16 cellular contexts compared by ENCODE assay signal in the genomic region with DNA sequence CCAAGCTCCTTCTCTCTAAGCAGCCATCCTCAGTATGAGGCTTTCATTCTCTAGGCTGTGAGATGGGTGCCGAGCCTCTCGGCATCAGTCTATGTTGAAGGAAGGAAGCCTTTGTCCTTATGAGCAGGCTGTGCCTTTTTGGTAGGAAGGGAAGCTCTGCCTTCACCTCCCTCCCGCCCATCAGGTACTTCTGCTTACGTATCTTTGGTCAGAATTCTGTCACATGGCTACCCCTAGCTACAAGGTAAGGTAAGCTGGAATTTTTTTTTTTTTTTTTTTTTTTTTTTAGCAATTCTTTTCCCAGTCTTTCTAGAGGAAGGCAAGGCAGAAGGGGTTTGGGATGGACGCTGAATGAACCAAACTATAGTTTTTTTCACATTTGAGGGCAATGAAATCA. TPM values are rescaled to one million over a fixed set of nuclear protein-coding genes. Genes with fewer than 3 reads are reported as not detected.
DNase-seq lines count a peak whose midpoint lies in the region; ATAC-seq and TF ChIP-seq lines count a peak whose summit lies in the region.
"Had no signal": no experiment of that assay in that cellular context is flagged by ENCODE, and none has a peak within 500 bp of the region (broad histone marks: within the 10 kb centered on the region; RNA-seq: fewer than 3 reads in every experiment).

No MANE protein-coding gene starts in this region.

- peak overlapping the region; percentile 60 for H3K4me3 Mint-ChIP-seq in activated T-cell treated with anti-CD3 and anti-CD28 coated beads, Interleukin-2, amount 50 U/mL, for 4 hours
- no peak overlapping the region for H3K4me3 Mint-ChIP-seq in activated naive CD8-positive, alpha-beta T cell treated with anti-CD3 and anti-CD28 coated beads, Interleukin-2, amount 50 U/mL, for 24 hours
- no peak overlapping the region for H3K4me3 Mint-ChIP-seq in stimulated activated memory B cell treated with anti-CD40 and anti-IgM and Interleukin-4, amounts not matched to agents 10 μg/mL and 1 μg/mL and 100 μg/mL, for 72 hours
- H3K4me3 Mint-ChIP-seq: endodermal cell had no signal

- H3K4me3 ChIP-seq in WERI-Rb-1 (ENCODE audit: low read depth, low read length): no peak overlapping the region
- H3K4me3 ChIP-seq: Peyer's patch, thoracic aorta had no signal

- H3K27ac ChIP-seq in WERI-Rb-1: no peak overlapping the region
- H3K27ac ChIP-seq: thoracic aorta had no signal

- intact Hi-C loops in sciatic nerve (cut with DNase I): no loop called here

- H3K27ac Mint-ChIP-seq in activated naive CD8-positive, alpha-beta T cell treated with anti-CD3 and anti-CD28 coated beads, Interleukin-2, amount 50 U/mL, for 24 hours: peak overlapping the region; percentile 98
- H3K27ac Mint-ChIP-seq in stimulated activated memory B cell treated with anti-CD40 and anti-IgM and Interleukin-4, amounts not matched to agents 10 μg/mL and 1 μg/mL and 100 μg/mL, for 72 hours: peak overlapping the region; percentile 89
- H3K27ac Mint-ChIP-seq: endodermal cell had no signal

- no peak for TF ChIP-seq CTCF in WERI-Rb-1 (IDR thresholded peaks at IDR 0.05; ENCODE audit: low read depth, low read length)

- no peak for DNase-seq in activated T-cell treated with anti-CD3 and anti-CD28 coated beads, Interleukin-2, amount 50 U/mL, for 4 hours
- DNase-seq in activated T-cell treated with anti-CD3 and anti-CD28 coated beads, Interleukin-2, amount 50 U/mL, for 1 hour: no peak
- no peak for DNase-seq in activated naive CD8-positive, alpha-beta T cell treated with anti-CD3 and anti-CD28 coated beads, Interleukin-2, amount 50 U/mL, for 24 hours
- DNase-seq in WERI-Rb-1 (no peak), RKO (ENCODE audit: low spot score) (no peak), sciatic nerve (ENCODE audit: low spot score) (no peak)
- DNase-seq: activated CD4-positive, alpha-beta T cell treated with anti-CD3 and anti-CD28 coated beads, Interleukin-2, amount 50 U/mL, for 1 hour; endodermal cell; foreskin fibroblast; left ventricle myocardium superior; NCI-H2081 treated with DMSO at 0.1 percent for 48 hours had no signal

- H3K4me1 Mint-ChIP-seq in activated T-cell treated with anti-CD3 and anti-CD28 coated beads, Interleukin-2, amount 50 U/mL, for 4 hours (ENCODE audit: low read depth): peaks cover 82% of the 10 kb centered on the region
- peaks cover 82% of the 10 kb centered on the region for H3K4me1 Mint-ChIP-seq in activated naive CD8-positive, alpha-beta T cell treated with anti-CD3 and anti-CD28 coated beads, Interleukin-2, amount 50 U/mL, for 24 hours
- peaks cover 60% of the 10 kb centered on the region for H3K4me1 Mint-ChIP-seq in stimulated activated memory B cell treated with anti-CD40 and anti-IgM and Interleukin-4, amounts not matched to agents 10 μg/mL and 1 μg/mL and 100 μg/mL, for 72 hours

- no peaks in the 10 kb centered on the region for H3K9me3 Mint-ChIP-seq in activated T-cell treated with anti-CD3 and anti-CD28 coated beads, Interleukin-2, amount 50 U/mL, for 4 hours
- H3K9me3 Mint-ChIP-seq in activated naive CD8-positive, alpha-beta T cell treated with anti-CD3 and anti-CD28 coated beads, Interleukin-2, amount 50 U/mL, for 24 hours: no peaks in the 10 kb centered on the region
- H3K9me3 Mint-ChIP-seq in stimulated activated memory B cell treated with anti-CD40 and anti-IgM and Interleukin-4, amounts not matched to agents 10 μg/mL and 1 μg/mL and 100 μg/mL, for 72 hours: no peaks in the 10 kb centered on the region
- H3K9me3 Mint-ChIP-seq: endodermal cell had no signal

- H3K9me3 ChIP-seq in WERI-Rb-1 (ENCODE audit: severe bottlenecking): no peaks in the 10 kb centered on the region
- H3K9me3 ChIP-seq: Peyer's patch, thoracic aorta had no signal

- no peaks in the 10 kb centered on the region for H3K27me3 ChIP-seq in WERI-Rb-1 (ENCODE audit: insufficient read depth, low read depth, severe bottlenecking)
- H3K27me3 ChIP-seq: Peyer's patch had no signal

- ATAC-seq in activated T-cell treated with anti-CD3 and anti-CD28 coated beads, Interleukin-2, amount 50 U/mL, for 4 hours: no peak
- ATAC-seq in HG02938 (IDR thresholded peaks at IDR 0.05; ENCODE audit: unreplicated experiment): peak; percentile 5
- ATAC-seq in activated naive CD8-positive, alpha-beta T cell treated with anti-CD3 and anti-CD28 coated beads, Interleukin-2, amount 50 U/mL, for 24 hours: no peak
- ATAC-seq in stimulated activated memory B cell treated with anti-CD40 and anti-IgM and Interleukin-4, amounts not matched to agents 10 μg/mL and 1 μg/mL and 100 μg/mL, for 72 hours: no peak
- no peak for ATAC-seq in sciatic nerve
- ATAC-seq: left ventricle myocardium superior had no signal

- no peaks in the 10 kb centered on the region for H3K27me3 Mint-ChIP-seq in activated T-cell treated with anti-CD3 and anti-CD28 coated beads, Interleukin-2, amount 50 U/mL, for 4 hours (ENCODE audit: low read depth)
- H3K27me3 Mint-ChIP-seq in activated naive CD8-positive, alpha-beta T cell treated with anti-CD3 and anti-CD28 coated beads, Interleukin-2, amount 50 U/mL, for 24 hours: no peaks in the 10 kb centered on the region
- H3K27me3 Mint-ChIP-seq in stimulated activated memory B cell treated with anti-CD40 and anti-IgM and Interleukin-4, amounts not matched to agents 10 μg/mL and 1 μg/mL and 100 μg/mL, for 72 hours: no peaks in the 10 kb centered on the region

- no peaks in the 10 kb centered on the region for H3K36me3 ChIP-seq in WERI-Rb-1
- H3K36me3 ChIP-seq: Peyer's patch, thoracic aorta had no signal

- peaks cover 47% of the 10 kb centered on the region for H3K36me3 Mint-ChIP-seq in activated T-cell treated with anti-CD3 and anti-CD28 coated beads, Interleukin-2, amount 50 U/mL, for 4 hours (ENCODE audit: insufficient read depth)
- peaks cover 51% of the 10 kb centered on the region for H3K36me3 Mint-ChIP-seq in activated naive CD8-positive, alpha-beta T cell treated with anti-CD3 and anti-CD28 coated beads, Interleukin-2, amount 50 U/mL, for 24 hours (ENCODE audit: low read depth)
- H3K36me3 Mint-ChIP-seq in stimulated activated memory B cell treated with anti-CD40 and anti-IgM and Interleukin-4, amounts not matched to agents 10 μg/mL and 1 μg/mL and 100 μg/mL, for 72 hours: peaks cover 36% of the 10 kb centered on the region

RNA-seq across cellular contexts. Expression of a gene that starts 16.9 kb away (rescaled TPM):
- total RNA-seq in activated T-cell treated with anti-CD3 and anti-CD28 coated beads, Interleukin-2, amount 50 U/mL, for 4 hours: 100 to 1,000 TPM; 186 to 193 (median 191) TPM
- total RNA-seq in sciatic nerve: 1.7 TPM
- total RNA-seq: endodermal cell, H4 had no signal

RNA-seq across cellular contexts. Expression of a gene that starts 39.3 kb away (rescaled TPM):
- total RNA-seq in activated T-cell treated with anti-CD3 and anti-CD28 coated beads, Interleukin-2, amount 50 U/mL, for 4 hours: 1 to 10 TPM; 1.5 to 5.3 (median 3.3) TPM
- 56.4 TPM for total RNA-seq in sciatic nerve

Comparison
In these comparisons a context has a peak if more than half of its experiments do, and no peak if none do; other contexts are left out.
1. RNA of a gene that starts 16.9 kb away (total RNA-seq): 186 to 193 TPM in activated T-cell treated with anti-CD3 and anti-CD28 coated beads, Interleukin-2, amount 50 U/mL, for 4 hours; 1.7 TPM in sciatic nerve (single experiment); every median in the first group is over 10 times any median in the second.